In the genomic region with DNA sequence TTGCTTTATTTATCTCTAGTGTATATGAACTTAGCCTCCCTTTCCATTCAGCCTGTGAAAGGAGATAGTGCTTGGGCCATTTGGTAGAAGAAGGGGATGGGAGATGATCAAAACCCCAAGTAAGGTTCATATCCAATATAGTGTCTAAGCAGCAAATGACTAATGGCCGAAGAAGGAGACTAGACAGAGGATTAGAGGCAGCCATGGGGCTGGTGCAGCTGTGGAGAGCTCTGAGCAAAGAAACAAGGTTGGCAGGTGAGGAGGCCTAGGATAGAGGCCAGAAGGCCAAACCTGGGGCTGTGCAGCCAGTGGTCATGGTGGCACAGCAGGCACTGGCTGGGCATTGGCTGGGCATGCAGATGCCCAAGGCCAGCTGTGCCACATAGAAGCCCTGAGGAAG, we compare ENCODE assay signal across 19 cellular contexts. TPM values are rescaled to one million over a fixed set of nuclear protein-coding genes. Genes with fewer than 3 reads are reported as not detected.
DNase-seq lines count a peak whose midpoint lies in the region; TF ChIP-seq lines count a peak whose summit lies in the region.
"Had no signal": no experiment of that assay in that cellular context is flagged by ENCODE, and none has a peak within 500 bp of the region (broad histone marks: within the 10 kb centered on the region; RNA-seq: fewer than 3 reads in every experiment).

No MANE protein-coding gene starts in this region.

- in situ Hi-C loops in mammary epithelial cell (cut with MboI; ENCODE audit: low sequenced_read_pairs in 2 of 2) = no loop called here

- WGBS in mammary epithelial cell (ENCODE audit: low coverage, missing lambda C conversion rate) = 100% methylated on average over 1 of the region's 1 CpG
- WGBS in lower leg skin, 2 donors = 24 to 38% methylated on average over 1 of the region's 1 CpG
- WGBS in esophagus squamous epithelium, 2 donors = 25 to 79% methylated on average over 1 of the region's 1 CpG

- peaks cover 69% of the 10 kb centered on the region for H3K4me1 Mint-ChIP-seq in neural progenitor cell

- H3K27ac ChIP-seq in C4-2B (peak overlapping the region; percentile 53), mammary epithelial cell (ENCODE audit: insufficient read depth, low read depth, low read length) (no peak overlapping the region), neural progenitor cell (no peak overlapping the region), esophagus squamous epithelium (peak overlapping the region in 1 of 4 donors; percentile 29)

- H3K4me3 ChIP-seq in mammary epithelial cell (replicated peaks in 1 of 3; ENCODE audit: insufficient read depth in 1 of 3, low read depth in 2 of 3, low read length in 3 of 3) = no peak overlapping the region
- H3K4me3 ChIP-seq in neural progenitor cell = no peak overlapping the region
- no peak overlapping the region for H3K4me3 ChIP-seq in lower leg skin (ENCODE audit: low read depth, poor library complexity, severe bottlenecking)
- H3K4me3 ChIP-seq in esophagus squamous epithelium = no peak overlapping the region

- H3K4me3 Mint-ChIP-seq in neural progenitor cell = no peak overlapping the region
- H3K4me3 Mint-ChIP-seq: activated naive CD4-positive, alpha-beta T cell treated with anti-CD3 and anti-CD28 coated beads, Interleukin-2, amount 50 U/mL, for 24 hours had no signal

- BruUV-seq in mammary epithelial cell (replicated peaks; lab: Mats Ljungman, UMichigan) = no TSS peak

- DNase-seq in LHCN-M2 (ENCODE audit: low read depth) (peak; percentile 66), mammary epithelial cell (no peak), neural progenitor cell (ENCODE audit: low spot score) (no peak), erythroblast (lab: John Stamatoyannopoulos, UW) (no peak), lower leg skin (ENCODE audit: low spot score in 2 of 2) (no peak), esophagus squamous epithelium (lab: John Stamatoyannopoulos, UW) (no peak)
- DNase-seq in stimulated activated naive CD4-positive, alpha-beta T cell (lab: John Stamatoyannopoulos, UW) = no peak
- DNase-seq: activated CD4-positive, CD25-positive, alpha-beta regulatory T cell; activated CD8-positive, alpha-beta memory T cell treated with anti-CD3 and anti-CD28 coated beads, Interleukin-2, amount 50 U/mL, for 4 hours; DMS 273 treated with DMSO at 0.1 percent for 48 hours; H7; NCI-H1436 treated with DMSO at 0.1 percent for 48 hours; NCI-H510A treated with DMSO at 0.1 percent for 48 hours; nucleus accumbens; T-helper 1 cell had no signal

- no peaks in the 10 kb centered on the region for H3F3A ChIP-seq in neural progenitor cell (ENCODE audit: low read depth)

- TF ChIP-seq CTCF in C4-2B (conservative IDR thresholded peaks at IDR 0.05) = no peak
- no peak for TF ChIP-seq CTCF in mammary epithelial cell (conservative IDR thresholded peaks at IDR 0.05 in 1 of 2, IDR thresholded peaks at IDR 0.05 in 1 of 2; ENCODE audit: extremely low read depth in 1 of 2, insufficient read depth in 1 of 2, low read depth in 1 of 2, low read length in 2 of 2)
- TF ChIP-seq CTCF in neural progenitor cell (IDR thresholded peaks at IDR 0.05) = no peak
- no peak for TF ChIP-seq CTCF in lower leg skin (IDR thresholded peaks at IDR 0.05)
- no peak for TF ChIP-seq CTCF in esophagus squamous epithelium (IDR thresholded peaks at IDR 0.05)

- peak overlapping the region; percentile 67 for H3K27ac Mint-ChIP-seq in neural progenitor cell
- H3K27ac Mint-ChIP-seq: activated naive CD4-positive, alpha-beta T cell treated with anti-CD3 and anti-CD28 coated beads, Interleukin-2, amount 50 U/mL, for 24 hours had no signal

- no peak for TF ChIP-seq POLR2A in erythroblast (IDR thresholded peaks at IDR 0.05; ENCODE audit: low read length)
- no peak for TF ChIP-seq POLR2A in lower leg skin (IDR thresholded peaks at IDR 0.05)
- TF ChIP-seq POLR2A in esophagus squamous epithelium (IDR thresholded peaks at IDR 0.05) = no peak

- H3K4me1 ChIP-seq in mammary epithelial cell (ENCODE audit: insufficient read depth, low read length) = peaks cover 77% of the 10 kb centered on the region
- H3K4me1 ChIP-seq in neural progenitor cell = peaks cover 10% of the 10 kb centered on the region
- H3K4me1 ChIP-seq in esophagus squamous epithelium = peaks cover 15 to 65% (median 48%) of the 10 kb centered on the region in 3 donors

- no peak overlapping the region for H3K4me2 ChIP-seq in mammary epithelial cell (ENCODE audit: insufficient read depth, low read depth, low read length)
- H3K4me2 ChIP-seq in neural progenitor cell = no peak overlapping the region

- CTCF ChIA-PET in mammary epithelial cell (lab: Charles Lee; ENCODE audit: low non-redundant PET) = no interaction called here

- peaks cover 3% of the 10 kb centered on the region for H3K9me3 Mint-ChIP-seq in neural progenitor cell
- H3K9me3 Mint-ChIP-seq: activated naive CD4-positive, alpha-beta T cell treated with anti-CD3 and anti-CD28 coated beads, Interleukin-2, amount 50 U/mL, for 24 hours had no signal

- intact Hi-C loops in mammary epithelial cell (cut with micrococcal nuclease) = loop anchor here (10.0 kb wide), 1 partner anchor 165 kb away; a partner anchor contains a TSS
- intact Hi-C loops in lower leg skin (cut with DNase I; ENCODE audit: low total_unique reads) = no loop called here
- intact Hi-C loops in esophagus squamous epithelium (cut with DNase I) = no loop called here

- H2AFZ ChIP-seq in mammary epithelial cell (ENCODE audit: low read depth, low read length) = peak overlapping the region; percentile 22
- H2AFZ ChIP-seq in neural progenitor cell (replicated peaks) = no peak overlapping the region

- dilution Hi-C loops in mammary epithelial cell (cut with HindIII; ENCODE audit: low sequenced_read_pairs) = no loop called here

- H3K27me3 ChIP-seq in mammary epithelial cell (ENCODE audit: insufficient read depth, low read length) (no peaks in the 10 kb centered on the region), neural progenitor cell (no peaks in the 10 kb centered on the region), esophagus squamous epithelium (no peaks in the 10 kb centered on the region)

- H3K9ac ChIP-seq in mammary epithelial cell (ENCODE audit: insufficient read depth, low read length) (no peak overlapping the region), neural progenitor cell (no peak overlapping the region)

- no peaks in the 10 kb centered on the region for H3K79me2 ChIP-seq in mammary epithelial cell (ENCODE audit: insufficient read depth, low read length)
- no peaks in the 10 kb centered on the region for H3K79me2 ChIP-seq in neural progenitor cell (ENCODE audit: low read depth)

- H3K9me3 ChIP-seq in mammary epithelial cell (replicated peaks; ENCODE audit: insufficient read depth, low read length) (no peaks in the 10 kb centered on the region), neural progenitor cell (ENCODE audit: low read depth) (no peaks in the 10 kb centered on the region), esophagus squamous epithelium (no peaks in the 10 kb centered on the region)

- peaks cover 10% of the 10 kb centered on the region for H3K27me3 Mint-ChIP-seq in neural progenitor cell (ENCODE audit: insufficient read depth, low read depth)
- H3K27me3 Mint-ChIP-seq: activated naive CD4-positive, alpha-beta T cell treated with anti-CD3 and anti-CD28 coated beads, Interleukin-2, amount 50 U/mL, for 24 hours had no signal

- H3K36me3 ChIP-seq in mammary epithelial cell (ENCODE audit: insufficient read depth, low read length) (no peaks in the 10 kb centered on the region), neural progenitor cell (no peaks in the 10 kb centered on the region), esophagus squamous epithelium (no peaks in the 10 kb centered on the region)

- no peaks in the 10 kb centered on the region for H4K20me1 ChIP-seq in mammary epithelial cell (ENCODE audit: insufficient read depth, low read length)
- no peaks in the 10 kb centered on the region for H4K20me1 ChIP-seq in neural progenitor cell (ENCODE audit: low read depth)

- peaks cover 3% of the 10 kb centered on the region for H3K36me3 Mint-ChIP-seq in neural progenitor cell
- H3K36me3 Mint-ChIP-seq: activated naive CD4-positive, alpha-beta T cell treated with anti-CD3 and anti-CD28 coated beads, Interleukin-2, amount 50 U/mL, for 24 hours had no signal

RNA-seq across cellular contexts. Expression of a gene that starts 10.5 kb away (rescaled TPM):
- total RNA-seq in LHCN-M2 (2014; rRNA removed) (0.23 TPM in 1 of 2 replicates, not detected in the other), mammary epithelial cell (under 1 TPM in 1 of 2 donors, not detected in 1; 0.67 TPM), neural progenitor cell (ENCODE audit: low replicate concordance) (not detected in 2 replicates), lower leg skin (1 to 10 TPM in 1 of 4 donors, not detected in 3; 1.8 TPM), esophagus squamous epithelium (not detected)
- polyA plus RNA-seq in LHCN-M2 (2012) = 0.28 TPM
- not detected for polyA plus RNA-seq in mammary epithelial cell
- not detected for polyA minus RNA-seq in mammary epithelial cell
- total RNA-seq: esophagus mucosa had no signal

RNA-seq across cellular contexts. Expression of a gene that starts 25.2 kb away (rescaled TPM):
- total RNA-seq in LHCN-M2 (2014; rRNA removed) (0.06 TPM in 1 of 2 replicates, not detected in the other), mammary epithelial cell (not detected), neural progenitor cell (ENCODE audit: low replicate concordance) (0.50 TPM in 1 of 2 replicates, not detected in the other), lower leg skin (not detected), esophagus squamous epithelium (not detected)
- polyA plus RNA-seq in LHCN-M2 (2012) = 1.4 TPM
- polyA plus RNA-seq in mammary epithelial cell = 0.75 TPM
- polyA minus RNA-seq in mammary epithelial cell = not detected
- total RNA-seq: esophagus mucosa, liver had no signal
